In the genomic region with DNA sequence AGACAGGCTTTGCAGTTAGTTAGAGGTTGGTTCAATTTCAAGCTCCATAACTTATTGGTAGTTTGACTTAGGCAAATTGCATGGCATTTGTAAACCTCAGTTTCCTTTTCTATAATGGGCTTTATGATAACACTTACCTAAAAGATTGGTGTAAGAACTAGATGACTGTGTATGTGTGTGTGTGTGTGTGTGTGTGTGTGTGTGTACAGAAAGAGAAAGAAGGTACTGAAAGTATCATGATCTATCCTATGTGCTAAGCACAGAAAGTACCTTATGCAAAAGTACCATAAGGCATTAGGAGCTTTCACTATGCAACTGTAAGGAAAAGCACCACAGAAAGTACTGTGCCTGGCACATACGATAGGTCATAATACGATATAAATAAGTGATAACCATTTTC, we compare ENCODE assay signal across 17 cellular contexts.
DNase-seq lines count a peak whose midpoint lies in the region; ATAC-seq, FAIRE-seq and TF ChIP-seq lines count a peak whose summit lies in the region.
"Had no signal": no experiment of that assay in that cellular context is flagged by ENCODE, and none has a peak within 500 bp of the region (broad histone marks: within the 10 kb centered on the region; RNA-seq: fewer than 3 reads in every experiment).

No MANE protein-coding gene starts in this region.

- SMC1A ChIA-PET in GM12878 (lab: Charles Lee; ENCODE audit: uncharacterized antibody, unreplicated experiment), result interaction anchor here (0.6 to 2.5 kb wide), 8 partner anchors 8 to 121 kb away, joined by 3 to 14 read pairs (median 4); no protein-coding TSS in a partner anchor

- no peak for TF ChIP-seq RAD21 in GM12878 (IDR thresholded peaks at IDR 0.05; ENCODE audit: insufficient read depth, low read depth, low read length)

- BruUV-seq in GM12878 (replicated peaks; lab: Mats Ljungman, UMichigan), result no TSS peak

- POLR2A ChIA-PET in GM12878 (lab: Charles Lee), result no interaction called here

- H3K4me3 ChIP-seq in GM12878, result no peak overlapping the region
- H3K4me3 ChIP-seq: BLaER1, gastrocnemius medialis had no signal

- DNase-seq in GM12878 (ENCODE audit: low read depth, low spot score) (peak; percentile 23), NCI-H510A (lab: John Stamatoyannopoulos, UW) (no peak), NCI-H2171 treated with DMSO at 0.1 percent for 48 hours (lab: John Stamatoyannopoulos, UW) (no peak), NOMO-1 treated with DMSO at 0.1 percent for 48 hours (lab: John Stamatoyannopoulos, UW; ENCODE audit: unreplicated experiment) (no peak), dermis blood vessel endothelial cell (no peak)
- DNase-seq: gastrocnemius medialis, NCI-H2081, NCI-H748 treated with DMSO at 0.1 percent for 48 hours, RPMI8226, T-helper 1 cell had no signal

- no peak overlapping the region for H3K9ac ChIP-seq in GM12878 (ENCODE audit: control insufficient read depth, insufficient read depth, low read length)
- H3K9ac ChIP-seq: BLaER1 had no signal

- H3K27me3 ChIP-seq in GM12878 (replicated peaks in 1 of 2; ENCODE audit: control insufficient read depth in 2 of 2, insufficient read depth in 2 of 2, low read length in 1 of 2), result no peaks in the 10 kb centered on the region
- H3K27me3 ChIP-seq: BLaER1, gastrocnemius medialis, neutrophil had no signal

- H3K4me2 ChIP-seq in GM12878 (ENCODE audit: control insufficient read depth, insufficient read depth), result no peak overlapping the region
- H3K4me2 ChIP-seq: BLaER1 had no signal

- no peak overlapping the region for H2AFZ ChIP-seq in GM12878 (ENCODE audit: control insufficient read depth, low read depth, low read length)

- no peak for FAIRE-seq in GM12878 (lab: Jason Lieb, UNC)
- FAIRE-seq: endometrium had no signal

- no peaks in the 10 kb centered on the region; the same call in 2 of the 3 replicates for H3K9me3 ChIP-seq in GM12878 (replicated peaks; ENCODE audit: control insufficient read depth, insufficient read depth, low read length)
- H3K9me3 ChIP-seq: BLaER1, gastrocnemius medialis, neutrophil had no signal

- in situ Hi-C loops in GM12878 (cut with MboI), result no loop called here

- no peaks in the 10 kb centered on the region for H4K20me1 ChIP-seq in GM12878 (ENCODE audit: control insufficient read depth, insufficient read depth)
- H4K20me1 ChIP-seq: BLaER1 had no signal

- TF ChIP-seq CTCF in GM12878 (IDR thresholded peaks at IDR 0.05 in 2 of 3, conservative IDR thresholded peaks at IDR 0.05 in 1 of 3; ENCODE audit: control insufficient read depth in 2 of 3, extremely low read depth in 1 of 3, insufficient read depth in 1 of 3, low read depth in 3 of 3, low read length in 3 of 3), result no peak

- peak in 1 of 2 experiments; percentile 85; a peak in 2 of 4 replicates for TF ChIP-seq EP300 in GM12878 (IDR thresholded peaks at IDR 0.05; ENCODE audit: borderline replicate concordance in 1 of 2, control insufficient read depth in 1 of 2, low read depth in 2 of 2, low read length in 2 of 2)

- no peaks in the 10 kb centered on the region for H3K4me1 ChIP-seq in GM12878 (ENCODE audit: control insufficient read depth, insufficient read depth, low read length)
- H3K4me1 ChIP-seq: BLaER1, gastrocnemius medialis had no signal

- WGBS in GM12878 (ENCODE audit: insufficient coverage, insufficient replicate concordance, low lambda C conversion rate, missing lambda C conversion rate), result 69% methylated on average over 2 of the region's 2 CpGs

- CTCF ChIA-PET in GM12878 (lab: Yijun Ruan, JAX), result interaction anchor here (0.9 to 2.2 kb wide), 5 partner anchors 8 to 771 kb away, joined by 3 to 7 read pairs (median 3); no protein-coding TSS in a partner anchor

- H3K27ac ChIP-seq in GM12878 (ENCODE audit: control insufficient read depth, insufficient read depth), result no peak overlapping the region
- H3K27ac ChIP-seq: BLaER1, gastrocnemius medialis, neutrophil had no signal

- RAD21 ChIA-PET in GM12878 (lab: Charles Lee; ENCODE audit: unreplicated experiment), result interaction anchor here (0.6 to 1.4 kb wide), 3 partner anchors 11 to 585 kb away, joined by 3 to 6 read pairs (median 4); no protein-coding TSS in a partner anchor

- TF ChIP-seq POLR2A in GM12878 (IDR thresholded peaks at IDR 0.05; ENCODE audit: low read depth, low read length), result no peak

- ATAC-seq in GM18873 (IDR thresholded peaks at IDR 0.05; ENCODE audit: low FRiP score, unreplicated experiment), result peak; percentile 87
- ATAC-seq in GM21786 (IDR thresholded peaks at IDR 0.05; ENCODE audit: unreplicated experiment), result peak; percentile 82
- ATAC-seq in HG03103 (IDR thresholded peaks at IDR 0.05; ENCODE audit: low read depth, unreplicated experiment), result peak; percentile 76
- peak; percentile 98 for ATAC-seq in GM12878
- ATAC-seq: activated CD4-positive, CD25-positive, alpha-beta regulatory T cell treated with anti-CD3 and anti-CD28 coated beads, Interleukin-2, amount 50 U/mL, for 24 hours; gastrocnemius medialis had no signal

- no peaks in the 10 kb centered on the region for H3K79me2 ChIP-seq in GM12878 (ENCODE audit: control insufficient read depth, insufficient read depth, low read length)

- no peaks in the 10 kb centered on the region for H3K36me3 ChIP-seq in GM12878 (ENCODE audit: control insufficient read depth in 2 of 2, insufficient read depth in 2 of 2, low read length in 1 of 2)
- H3K36me3 ChIP-seq: BLaER1, gastrocnemius medialis, neutrophil had no signal

- intact Hi-C loops in GM12878 (cut with micrococcal nuclease; ENCODE audit: unreplicated experiment), result no loop called here

TF ChIP-seq in GM12878, 131 proteins besides CTCF, POLR2A, EP300 and RAD21 (continues in another document):
- TF ChIP-seq CBX3 (IDR thresholded peaks at IDR 0.05; ENCODE audit: borderline replicate concordance, low read depth), result no peak
- no peak for TF ChIP-seq FOXM1 (IDR thresholded peaks at IDR 0.05; ENCODE audit: low read depth, low read length)
- no peak for TF ChIP-seq MYB (IDR thresholded peaks at IDR 0.05; ENCODE audit: borderline replicate concordance, low read depth, low read length)
- no peak for TF ChIP-seq EED (IDR thresholded peaks at IDR 0.05; ENCODE audit: low read depth)
- TF ChIP-seq SMC3 (IDR thresholded peaks at IDR 0.05; ENCODE audit: borderline replicate concordance, low read length), result no peak
- TF ChIP-seq, protein P1, sequence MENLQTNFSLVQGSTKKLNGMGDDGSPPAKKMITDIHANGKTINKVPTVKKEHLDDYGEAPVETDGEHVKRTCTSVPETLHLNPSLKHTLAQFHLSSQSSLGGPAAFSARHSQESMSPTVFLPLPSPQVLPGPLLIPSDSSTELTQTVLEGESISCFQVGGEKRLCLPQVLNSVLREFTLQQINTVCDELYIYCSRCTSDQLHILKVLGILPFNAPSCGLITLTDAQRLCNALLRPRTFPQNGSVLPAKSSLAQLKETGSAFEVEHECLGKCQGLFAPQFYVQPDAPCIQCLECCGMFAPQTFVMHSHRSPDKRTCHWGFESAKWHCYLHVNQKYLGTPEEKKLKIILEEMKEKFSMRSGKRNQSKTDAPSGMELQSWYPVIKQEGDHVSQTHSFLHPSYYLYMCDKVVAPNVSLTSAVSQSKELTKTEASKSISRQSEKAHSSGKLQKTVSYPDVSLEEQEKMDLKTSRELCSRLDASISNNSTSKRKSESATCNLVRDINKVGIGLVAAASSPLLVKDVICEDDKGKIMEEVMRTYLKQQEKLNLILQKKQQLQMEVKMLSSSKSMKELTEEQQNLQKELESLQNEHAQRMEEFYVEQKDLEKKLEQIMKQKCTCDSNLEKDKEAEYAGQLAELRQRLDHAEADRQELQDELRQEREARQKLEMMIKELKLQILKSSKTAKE (IDR thresholded peaks at IDR 0.05; ENCODE audit: low read depth, poor library complexity, severe bottlenecking), result peak; percentile 24
- TF ChIP-seq ATF7 (IDR thresholded peaks at IDR 0.05; ENCODE audit: low read depth), result peak; percentile 95
- TF ChIP-seq IRF4 (IDR thresholded peaks at IDR 0.05; ENCODE audit: low read depth, low read length), result peak; percentile 51; the same call in 1 of the 2 replicates
- no peak for TF ChIP-seq TBL1XR1 (IDR thresholded peaks at IDR 0.05; ENCODE audit: low read depth, low read length)
- no peak for TF ChIP-seq NR2C2 (IDR thresholded peaks at IDR 0.05; ENCODE audit: borderline replicate concordance, control insufficient read depth, insufficient read length, low read depth)
- TF ChIP-seq BMI1 (IDR thresholded peaks at IDR 0.05; ENCODE audit: borderline replicate concordance), result peak; percentile 80
- TF ChIP-seq, protein P2, sequence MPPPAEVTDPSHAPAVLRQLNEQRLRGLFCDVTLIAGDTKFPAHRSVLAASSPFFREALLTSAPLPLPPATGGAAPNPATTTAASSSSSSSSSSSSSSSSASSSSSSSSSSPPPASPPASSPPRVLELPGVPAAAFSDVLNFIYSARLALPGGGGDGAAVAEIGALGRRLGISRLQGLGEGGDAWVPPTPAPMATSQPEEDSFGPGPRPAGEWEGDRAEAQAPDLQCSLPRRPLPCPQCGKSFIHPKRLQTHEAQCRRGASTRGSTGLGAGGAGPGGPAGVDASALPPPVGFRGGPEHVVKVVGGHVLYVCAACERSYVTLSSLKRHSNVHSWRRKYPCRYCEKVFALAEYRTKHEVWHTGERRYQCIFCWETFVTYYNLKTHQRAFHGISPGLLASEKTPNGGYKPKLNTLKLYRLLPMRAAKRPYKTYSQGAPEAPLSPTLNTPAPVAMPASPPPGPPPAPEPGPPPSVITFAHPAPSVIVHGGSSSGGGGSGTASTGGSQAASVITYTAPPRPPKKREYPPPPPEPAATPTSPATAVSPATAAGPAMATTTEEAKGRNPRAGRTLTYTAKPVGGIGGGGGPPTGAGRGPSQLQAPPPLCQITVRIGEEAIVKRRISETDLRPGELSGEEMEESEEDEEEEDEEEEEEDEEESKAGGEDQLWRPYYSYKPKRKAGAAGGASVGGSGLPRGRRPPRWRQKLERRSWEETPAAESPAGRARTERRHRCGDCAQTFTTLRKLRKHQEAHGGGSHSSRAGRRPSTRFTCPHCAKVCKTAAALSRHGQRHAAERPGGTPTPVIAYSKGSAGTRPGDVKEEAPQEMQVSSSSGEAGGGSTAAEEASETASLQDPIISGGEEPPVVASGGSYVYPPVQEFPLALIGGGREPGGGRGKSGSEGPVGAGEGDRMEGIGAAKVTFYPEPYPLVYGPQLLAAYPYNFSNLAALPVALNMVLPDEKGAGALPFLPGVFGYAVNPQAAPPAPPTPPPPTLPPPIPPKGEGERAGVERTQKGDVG (CRISPR knock-in tag; IDR thresholded peaks at IDR 0.05), result no peak
